In the genomic region with DNA sequence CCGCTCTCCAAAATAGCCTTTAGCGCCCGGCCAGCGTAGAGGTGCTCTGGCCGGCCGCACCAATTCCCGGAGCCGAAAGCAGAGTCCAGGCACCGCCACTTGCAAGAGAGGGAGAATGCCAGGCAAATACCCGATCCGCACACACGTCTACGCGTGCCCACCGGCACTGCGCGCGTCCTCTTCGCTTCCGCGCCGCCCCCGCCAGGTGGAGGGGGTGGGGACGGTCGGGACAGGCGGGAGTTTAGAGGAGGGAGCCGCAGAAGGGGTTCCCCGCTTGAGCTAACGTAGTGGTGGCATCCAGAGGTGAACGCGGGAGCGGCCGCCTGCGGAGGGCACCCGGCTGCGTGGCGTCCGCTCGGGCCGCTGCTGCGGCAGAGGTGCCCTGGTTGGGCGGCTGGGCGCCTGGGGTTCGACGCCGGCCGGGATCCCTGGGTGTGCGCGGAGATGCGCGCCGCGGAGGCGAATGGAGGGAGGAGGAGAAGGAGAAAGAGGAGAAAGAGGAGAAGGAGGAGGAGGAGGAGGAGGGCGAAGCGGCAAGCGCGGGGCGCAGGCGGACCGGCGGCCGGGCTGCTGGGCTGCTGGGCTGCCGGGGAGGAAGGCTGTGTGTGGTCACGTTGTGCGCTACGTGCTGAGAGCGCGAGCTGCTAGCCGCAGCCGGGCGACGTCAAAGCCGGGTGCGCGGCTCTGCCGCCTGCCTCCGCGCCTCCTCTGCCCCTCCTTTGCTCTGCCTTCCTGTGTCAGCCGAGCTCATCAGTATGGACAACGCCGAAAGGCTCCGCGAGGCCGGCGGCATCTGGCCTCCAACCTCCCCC, we compare ENCODE assay signal across 8 cellular contexts.
DNase-seq lines count a peak whose midpoint lies in the region; ATAC-seq and TF ChIP-seq lines count a peak whose summit lies in the region.

A gene (minus strand): TSS at position 117 of the 812 bp plus-strand sequence.

- peak; percentile 17 for DNase-seq in DMS79 (lab: John Stamatoyannopoulos, UW)
- DNase-seq in DMS79 treated with DMSO at 0.1 percent for 48 hours (lab: John Stamatoyannopoulos, UW) = no peak
- peak; percentile 76 for DNase-seq in NCI-H748 (lab: John Stamatoyannopoulos, UW; ENCODE audit: unreplicated experiment)
- peak; percentile 11 for DNase-seq in fibroblast of mammary gland (ENCODE audit: low read depth)
- DNase-seq in posterior cingulate gyrus = peak; percentile 37 to 97 (median 73)
- DNase-seq in stimulated activated CD8-positive, alpha-beta memory T cell treated with anti-CD3 and anti-CD28 coated beads, Interleukin-4, amount 100 ng/mL, for 48 hours = no peak
- DNase-seq in NCI-H774 (lab: John Stamatoyannopoulos, UW) = no peak

- intact Hi-C loops in posterior cingulate gyrus (cut with DNase I) = no loop called here

- H3K4me3 ChIP-seq in fibroblast of mammary gland (ENCODE audit: control insufficient read depth, low read depth, low read length) = no peak within 1 kb of the TSS

- no peak for TF ChIP-seq CTCF in fibroblast of mammary gland (conservative IDR thresholded peaks at IDR 0.05; ENCODE audit: control insufficient read depth, insufficient read depth, low read depth, low read length)

- no peak for ATAC-seq in HG03175 (IDR thresholded peaks at IDR 0.05; ENCODE audit: unreplicated experiment)

Comparison
In these comparisons a context has a peak if more than half of its experiments do, and no peak if none do; other contexts are left out.
1. DNase-seq: peak in DMS79 (single experiment), NCI-H748 (single experiment), fibroblast of mammary gland (single experiment) and posterior cingulate gyrus (10 of 10); none in DMS79 treated with DMSO at 0.1 percent for 48 hours (single experiment), stimulated activated CD8-positive, alpha-beta memory T cell treated with anti-CD3 and anti-CD28 coated beads, Interleukin-4, amount 100 ng/mL, for 48 hours (single experiment) and NCI-H774 (single experiment).